In the genomic region with DNA sequence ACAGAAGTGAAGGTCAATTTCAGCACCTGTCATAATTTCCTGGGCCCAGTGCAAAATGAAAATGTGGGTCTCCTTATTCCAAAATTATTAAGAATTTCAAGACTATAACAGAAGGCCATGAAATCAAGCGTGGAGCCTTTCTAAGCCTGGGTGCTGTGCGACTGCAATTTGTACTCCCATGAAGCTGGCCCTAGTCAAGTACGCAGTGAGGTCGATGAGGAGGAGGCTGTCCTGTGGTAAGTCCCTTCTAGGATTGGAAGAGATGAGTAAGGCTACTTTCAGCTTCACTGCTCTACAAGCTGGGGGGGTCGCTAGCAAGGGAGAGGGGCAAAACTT, we compare ENCODE assay signal across 9 cellular contexts. TPM values are rescaled to one million over a fixed set of nuclear protein-coding genes. Genes with fewer than 3 reads are reported as not detected.
DNase-seq lines count a peak whose midpoint lies in the region; ATAC-seq and TF ChIP-seq lines count a peak whose summit lies in the region.
"Had no signal": no experiment of that assay in that cellular context is flagged by ENCODE, and none has a peak within 500 bp of the region (broad histone marks: within the 10 kb centered on the region; RNA-seq: fewer than 3 reads in every experiment).

No MANE protein-coding gene starts in this region.

- no peak for TF ChIP-seq CTCF in activated B cell treated with CpG ODN at 0.5 μM for 24 hours (IDR thresholded peaks at IDR 0.05)
- TF ChIP-seq CTCF in right atrium auricular region (IDR thresholded peaks at IDR 0.05) = no peak
- TF ChIP-seq CTCF in spleen (IDR thresholded peaks at IDR 0.05 in 8 of 11, conservative IDR thresholded peaks at IDR 0.05 in 3 of 11) = no peak

- H3K36me3 ChIP-seq in right atrium auricular region (peaks cover 20% of the 10 kb centered on the region), spleen (peaks cover 0 to 32% (median 25%) of the 10 kb centered on the region in 6 donors)

- H3K4me1 ChIP-seq in right atrium auricular region (peaks cover 0 to 25% of the 10 kb centered on the region in 2 donors), spleen (peaks cover 7 to 42% (median 30%) of the 10 kb centered on the region in 6 donors)

- peak overlapping the region; percentile 94 for H3K4me3 Mint-ChIP-seq in activated T-cell treated with anti-CD3 and anti-CD28 coated beads, Interleukin-2, amount 50 U/mL, for 4 hours
- peak overlapping the region; percentile 96 for H3K4me3 Mint-ChIP-seq in activated B cell treated with CpG ODN at 0.5 μM for 24 hours

- TF ChIP-seq POLR2A in spleen (IDR thresholded peaks at IDR 0.05) = no peak

- intact Hi-C loops in activated B cell treated with CpG ODN at 0.5 μM for 24 hours (cut with micrococcal nuclease) = loop anchor here (1.0 to 10.0 kb wide), 8 partner anchors 11 to 449 kb away; a partner anchor contains a TSS
- intact Hi-C loops in spleen (cut with DNase I; ENCODE audit: low total_unique reads) = no loop called here

- H3K27ac ChIP-seq in right atrium auricular region = peak overlapping the region; percentile 76 to 94
- H3K27ac ChIP-seq in spleen = peak overlapping the region; percentile 20 to 92 (median 88)

- H3K27me3 ChIP-seq in right atrium auricular region (no peaks in the 10 kb centered on the region), spleen (replicated peaks in 1 of 7) (no peaks in the 10 kb centered on the region)

- H3K4me3 ChIP-seq in right atrium auricular region (peak overlapping the region; percentile 72 to 99), spleen (peak overlapping the region; percentile 36 to 91 (median 87))

- POLR2A ChIA-PET in activated B cell treated with CpG ODN at 0.5 μM for 24 hours (lab: Charles Lee) = interaction anchor here (0.6 to 2.7 kb wide), 5 partner anchors 11 to 1679 kb away, joined by 3 to 26 read pairs (median 10); a partner anchor contains a TSS

- no peak for DNase-seq in activated T-cell treated with anti-CD3 and anti-CD28 coated beads, Interleukin-2, amount 50 U/mL, for 4 hours
- no peak for DNase-seq in activated T-cell treated with anti-CD3 and anti-CD28 coated beads for 4 hours
- DNase-seq in activated B cell treated with CpG ODN at 0.5 μM for 24 hours = no peak
- DNase-seq in right atrium auricular region (ENCODE audit: low spot score) = no peak
- peak; percentile 74 for DNase-seq in spleen
- DNase-seq in NCI-H345 treated with DMSO at 0.1 percent for 48 hours (lab: John Stamatoyannopoulos, UW; ENCODE audit: unreplicated experiment) = no peak
- DNase-seq in activated CD8-positive, alpha-beta memory T cell treated with anti-CD3 and anti-CD28 coated beads, Interleukin-2, amount 50 U/mL, for 4 hours = no peak

- peak; percentile 68 to 71 for ATAC-seq in activated T-cell treated with anti-CD3 and anti-CD28 coated beads, Interleukin-2, amount 50 U/mL, for 4 hours
- ATAC-seq in activated B cell treated with CpG ODN at 0.5 μM for 24 hours (ENCODE audit: low read depth) (peak; percentile 49), GM19467 (IDR thresholded peaks at IDR 0.05; ENCODE audit: unreplicated experiment) (no peak)

- CTCF ChIA-PET in activated B cell treated with CpG ODN at 0.5 μM for 24 hours (lab: Charles Lee) = interaction anchor here (0.8 kb wide), 1 partner anchor 17 kb away, joined by 3 read pairs; no protein-coding TSS in a partner anchor

- H3K9me3 Mint-ChIP-seq in activated T-cell treated with anti-CD3 and anti-CD28 coated beads, Interleukin-2, amount 50 U/mL, for 4 hours = no peaks in the 10 kb centered on the region
- H3K9me3 Mint-ChIP-seq in activated B cell treated with CpG ODN at 0.5 μM for 24 hours = no peaks in the 10 kb centered on the region

- no peaks in the 10 kb centered on the region for H3K27me3 Mint-ChIP-seq in activated T-cell treated with anti-CD3 and anti-CD28 coated beads, Interleukin-2, amount 50 U/mL, for 4 hours (ENCODE audit: low read depth)
- no peaks in the 10 kb centered on the region for H3K27me3 Mint-ChIP-seq in activated B cell treated with CpG ODN at 0.5 μM for 24 hours

- H3K4me1 Mint-ChIP-seq in activated T-cell treated with anti-CD3 and anti-CD28 coated beads, Interleukin-2, amount 50 U/mL, for 4 hours (ENCODE audit: low read depth) = peaks cover 38% of the 10 kb centered on the region
- H3K4me1 Mint-ChIP-seq in activated B cell treated with CpG ODN at 0.5 μM for 24 hours = peaks cover 31% of the 10 kb centered on the region

- peak overlapping the region; percentile 95 for H3K27ac Mint-ChIP-seq in activated B cell treated with CpG ODN at 0.5 μM for 24 hours

- peaks cover 15% of the 10 kb centered on the region for H3K36me3 Mint-ChIP-seq in activated T-cell treated with anti-CD3 and anti-CD28 coated beads, Interleukin-2, amount 50 U/mL, for 4 hours (ENCODE audit: insufficient read depth)
- H3K36me3 Mint-ChIP-seq in activated B cell treated with CpG ODN at 0.5 μM for 24 hours (ENCODE audit: low read depth) = peaks cover 22% of the 10 kb centered on the region

- H3K9me3 ChIP-seq in right atrium auricular region (no peaks in the 10 kb centered on the region), spleen (no peaks in the 10 kb centered on the region)

- WGBS in spleen, 5 donors = 18 to 36% (median 25%) methylated on average over 5 of the region's 5 CpGs

RNA-seq across cellular contexts. Expression of a gene that starts 0.4 kb away (rescaled TPM):
- total RNA-seq in activated T-cell treated with anti-CD3 and anti-CD28 coated beads, Interleukin-2, amount 50 U/mL, for 4 hours = 100 to 1,000 TPM; 182 to 204 (median 186) TPM
- total RNA-seq in activated B cell treated with CpG ODN at 0.5 μM for 24 hours (71.7 and 73.7 TPM in 2 replicates), right atrium auricular region (10 to 100 TPM; 66.7 to 82.3 TPM), spleen (10 to 100 TPM; 35.7 to 55.7 (median 49.3) TPM)
- 10 to 100 TPM; 42.5 to 62.2 (median 48.8) TPM for polyA plus RNA-seq in spleen

RNA-seq across cellular contexts. Expression of a gene that starts 7.3 kb away (rescaled TPM):
- not detected for total RNA-seq in activated T-cell treated with anti-CD3 and anti-CD28 coated beads, Interleukin-2, amount 50 U/mL, for 4 hours
- total RNA-seq in activated B cell treated with CpG ODN at 0.5 μM for 24 hours (not detected in 2 replicates), right atrium auricular region (10 to 100 TPM; 10.6 to 19.0 TPM), spleen (10 to 100 TPM in 3 of 7 donors, 1 to 10 TPM in 4; 2.6 to 27.1 (median 10.0) TPM)
- 10 to 100 TPM in 1 of 3 donors, 1 to 10 TPM in 1, under 1 TPM in 1; 0.74 to 10.7 (median 5.6) TPM for polyA plus RNA-seq in spleen
- total RNA-seq: dermis microvascular lymphatic vessel endothelial cell had no signal

RNA-seq across cellular contexts. Expression of a gene that starts 20.8 kb away (rescaled TPM):
- 10 to 100 TPM; 20.1 to 21.8 (median 20.2) TPM for total RNA-seq in activated T-cell treated with anti-CD3 and anti-CD28 coated beads, Interleukin-2, amount 50 U/mL, for 4 hours
- total RNA-seq in activated B cell treated with CpG ODN at 0.5 μM for 24 hours = 24.0 and 26.0 TPM in 2 replicates
- total RNA-seq in right atrium auricular region = 1 to 10 TPM; 6.2 to 8.3 TPM
- total RNA-seq in spleen = 10 to 100 TPM; 14.3 to 20.2 (median 17.3) TPM
- polyA plus RNA-seq in spleen = 10 to 100 TPM; 13.3 to 25.8 (median 19.3) TPM

RNA-seq across cellular contexts. Expression of a gene that starts 31.0 kb away (rescaled TPM):
- 10 to 100 TPM; 59.9 to 62.0 (median 61.1) TPM for total RNA-seq in activated T-cell treated with anti-CD3 and anti-CD28 coated beads, Interleukin-2, amount 50 U/mL, for 4 hours
- total RNA-seq in activated B cell treated with CpG ODN at 0.5 μM for 24 hours = 42.6 and 48.6 TPM in 2 replicates
- 1 to 10 TPM; 4.7 to 7.2 TPM for total RNA-seq in right atrium auricular region
- 10 to 100 TPM; 15.2 to 28.7 (median 21.5) TPM for total RNA-seq in spleen
- 10 to 100 TPM; 11.6 to 15.7 (median 14.2) TPM for polyA plus RNA-seq in spleen

RNA-seq across cellular contexts. Expression of a gene that starts 39.2 kb away (rescaled TPM):
- total RNA-seq in activated T-cell treated with anti-CD3 and anti-CD28 coated beads, Interleukin-2, amount 50 U/mL, for 4 hours = not detected
- total RNA-seq in activated B cell treated with CpG ODN at 0.5 μM for 24 hours (0.59 and 0.75 TPM in 2 replicates), right atrium auricular region (under 1 TPM; 0.26 to 0.86 TPM), spleen (1 to 10 TPM in 4 of 7 donors, under 1 TPM in 3; 0.44 to 2.1 (median 1.1) TPM)
- polyA plus RNA-seq in spleen = 1 to 10 TPM in 1 of 3 donors, under 1 TPM in 2; 0.67 to 1.1 (median 0.89) TPM
- total RNA-seq: dermis microvascular lymphatic vessel endothelial cell had no signal
